Comparison of ENCODE assay signal across 8 cellular contexts in genomic region chr15:43518073-43518761, GRCh38. TPM values are rescaled to one million over a fixed set of nuclear protein-coding genes. Genes with fewer than 3 reads are reported as not detected.
DNase-seq lines count a peak whose midpoint lies in the region; ATAC-seq and TF ChIP-seq lines count a peak whose summit lies in the region.

No MANE protein-coding gene starts in this region.

- H3K36me3 ChIP-seq in esophagus muscularis mucosa (peaks cover 20 to 32% (median 29%) of the 10 kb centered on the region in 4 donors), muscle layer of duodenum (ENCODE audit: control insufficient read depth in 1 of 2, insufficient read depth in 2 of 2, low read length in 2 of 2) (peaks cover 7 to 27% of the 10 kb centered on the region in 2 donors), vagina (peaks cover 4 to 24% of the 10 kb centered on the region in 2 donors)

- WGBS in esophagus muscularis mucosa = 10% methylated on average over 10 of the region's 18 CpGs

- H3K27ac ChIP-seq in esophagus muscularis mucosa (replicated peaks in 1 of 4) = peak overlapping the region; percentile 79 to 87 (median 84)
- peak overlapping the region; percentile 62 for H3K27ac ChIP-seq in muscle layer of duodenum (ENCODE audit: low read length)
- H3K27ac ChIP-seq in vagina = peak overlapping the region; percentile 85

- TF ChIP-seq POLR2A in esophagus muscularis mucosa (IDR thresholded peaks at IDR 0.05; ENCODE audit: low read depth) (no peak), vagina (IDR thresholded peaks at IDR 0.05) (no peak)

- H3K27me3 ChIP-seq in esophagus muscularis mucosa = no peaks in the 10 kb centered on the region
- H3K27me3 ChIP-seq in muscle layer of duodenum (ENCODE audit: low read depth, low read length) = no peaks in the 10 kb centered on the region
- H3K27me3 ChIP-seq in vagina = no peaks in the 10 kb centered on the region

- intact Hi-C loops in esophagus muscularis mucosa (cut with DNase I) (no loop called here), vagina (cut with DNase I) (no loop called here)

- H3K4me3 ChIP-seq in esophagus muscularis mucosa = peak overlapping the region; percentile 57 to 69 (median 64)
- H3K4me3 ChIP-seq in muscle layer of duodenum (ENCODE audit: low read depth in 1 of 2, low read length in 2 of 2) = peak overlapping the region; percentile 80 to 83
- H3K4me3 ChIP-seq in vagina = peak overlapping the region; percentile 43 to 51

- ATAC-seq in GM18868 (IDR thresholded peaks at IDR 0.05; ENCODE audit: unreplicated experiment) = no peak

- DNase-seq in stimulated activated CD4-positive, alpha-beta T cell treated with anti-CD3 and anti-CD28 coated beads, Interleukin-15, amount 100 ng/mL, for 24 hours = peak; percentile 19
- no peak for DNase-seq in stimulated activated CD4-positive, alpha-beta T cell treated with anti-CD3 and anti-CD28 coated beads, Interleukin-12 subunit alpha, Interleukin-12 subunit beta, amount 100 ng/mL, for 4 hours
- peak; percentile 67 for DNase-seq in SK-N-DZ (ENCODE audit: low spot score)
- DNase-seq in esophagus muscularis mucosa (ENCODE audit: extremely low spot score) = no peak
- peak in 1 of 2 donors; percentile 87 for DNase-seq in vagina (ENCODE audit: extremely low spot score in 2 of 2)
- DNase-seq in epidermal melanocyte (ENCODE audit: insufficient read length, low spot score) = no peak

- peaks cover 32 to 49% (median 45%) of the 10 kb centered on the region in 4 donors for H3K4me1 ChIP-seq in esophagus muscularis mucosa
- H3K4me1 ChIP-seq in muscle layer of duodenum (ENCODE audit: control insufficient read depth in 1 of 2, insufficient read depth in 2 of 2, low read length in 2 of 2) = peaks cover 9 to 33% of the 10 kb centered on the region in 2 donors
- peaks cover 27% of the 10 kb centered on the region for H3K4me1 ChIP-seq in vagina

- TF ChIP-seq CTCF in esophagus muscularis mucosa (IDR thresholded peaks at IDR 0.05) (no peak), vagina (IDR thresholded peaks at IDR 0.05) (no peak)

- H3K9me3 ChIP-seq in esophagus muscularis mucosa (no peaks in the 10 kb centered on the region), muscle layer of duodenum (ENCODE audit: control insufficient read depth in 1 of 2, low read length in 2 of 2) (no peaks in the 10 kb centered on the region), vagina (no peaks in the 10 kb centered on the region)

- no peak for TF ChIP-seq EP300 in esophagus muscularis mucosa (IDR thresholded peaks at IDR 0.05)

RNA-seq across cellular contexts. Expression of gene MAP1A, which starts 0.8 kb away (rescaled TPM):
- polyA plus RNA-seq in SK-N-DZ (2014; cell fraction: cytosol; rRNA removed) = 3.2 and 4.2 TPM in 2 replicates
- 1.7 and 1.8 TPM in 2 replicates for polyA plus RNA-seq in SK-N-DZ (2014; cell fraction: nucleus; rRNA removed)
- 10 to 100 TPM; 30.0 to 59.5 (median 37.4) TPM for total RNA-seq in esophagus muscularis mucosa
- total RNA-seq in vagina = 16.9 TPM

RNA-seq across cellular contexts. Expression of gene TP53BP1, which starts 25.3 kb away (rescaled TPM):
- 30.7 and 31.0 TPM in 2 replicates for polyA plus RNA-seq in SK-N-DZ (2014; cell fraction: cytosol; rRNA removed)
- polyA plus RNA-seq in SK-N-DZ (2014; cell fraction: nucleus; rRNA removed) = 50.0 and 70.9 TPM in 2 replicates
- total RNA-seq in esophagus muscularis mucosa (10 to 100 TPM; 24.7 to 29.9 (median 27.0) TPM), vagina (44.9 TPM)

Comparison
In these comparisons a context has a peak if more than half of its experiments do, and no peak if none do; other contexts are left out.
1. DNase-seq: peak in stimulated activated CD4-positive, alpha-beta T cell treated with anti-CD3 and anti-CD28 coated beads, Interleukin-15, amount 100 ng/mL, for 24 hours (single experiment) and SK-N-DZ (single experiment); none in stimulated activated CD4-positive, alpha-beta T cell treated with anti-CD3 and anti-CD28 coated beads, Interleukin-12 subunit alpha, Interleukin-12 subunit beta, amount 100 ng/mL, for 4 hours (single experiment), esophagus muscularis mucosa (single experiment) and epidermal melanocyte (single experiment).
2. Peak in every context shown above with its lines, with median percentiles within 50 percentile points of each other: H3K27ac ChIP-seq and H3K4me3 ChIP-seq.